In the genomic region with DNA sequence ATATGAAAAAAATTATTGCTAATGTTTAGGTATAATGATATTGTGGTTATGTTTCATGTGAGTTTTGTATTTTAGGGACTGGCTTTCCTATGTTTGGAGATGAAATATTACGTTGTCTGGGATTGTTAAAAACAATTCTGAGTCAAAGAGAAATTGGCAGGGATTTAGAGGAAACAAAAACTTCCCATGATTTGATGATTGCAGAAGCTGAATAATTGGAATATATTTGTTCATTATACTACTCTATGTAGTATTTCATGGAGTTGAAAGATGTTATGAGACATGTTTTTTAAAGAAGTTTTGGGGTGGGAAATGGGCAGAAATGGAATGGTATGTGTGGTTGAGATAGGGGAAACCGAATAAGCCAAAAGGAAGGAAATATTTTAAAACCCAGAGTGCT, we compare ENCODE assay signal across 8 cellular contexts.
"Had no signal": no experiment of that assay in that cellular context is flagged by ENCODE, and none has a peak within 500 bp of the region (broad histone marks: within the 10 kb centered on the region; RNA-seq: fewer than 3 reads in every experiment).

No MANE protein-coding gene starts in this region.

- ATAC-seq: GM23338, K562 had no signal

- H3K4me3 ChIP-seq: GM23338, K562 had no signal

- FAIRE-seq: H1, H54, HTR-8/SVneo, K562 had no signal

- H3K4me2 ChIP-seq: GM23338 had no signal

- DNase-seq: H9, HCEC 1CT, KG1 had no signal
